In the genomic region with DNA sequence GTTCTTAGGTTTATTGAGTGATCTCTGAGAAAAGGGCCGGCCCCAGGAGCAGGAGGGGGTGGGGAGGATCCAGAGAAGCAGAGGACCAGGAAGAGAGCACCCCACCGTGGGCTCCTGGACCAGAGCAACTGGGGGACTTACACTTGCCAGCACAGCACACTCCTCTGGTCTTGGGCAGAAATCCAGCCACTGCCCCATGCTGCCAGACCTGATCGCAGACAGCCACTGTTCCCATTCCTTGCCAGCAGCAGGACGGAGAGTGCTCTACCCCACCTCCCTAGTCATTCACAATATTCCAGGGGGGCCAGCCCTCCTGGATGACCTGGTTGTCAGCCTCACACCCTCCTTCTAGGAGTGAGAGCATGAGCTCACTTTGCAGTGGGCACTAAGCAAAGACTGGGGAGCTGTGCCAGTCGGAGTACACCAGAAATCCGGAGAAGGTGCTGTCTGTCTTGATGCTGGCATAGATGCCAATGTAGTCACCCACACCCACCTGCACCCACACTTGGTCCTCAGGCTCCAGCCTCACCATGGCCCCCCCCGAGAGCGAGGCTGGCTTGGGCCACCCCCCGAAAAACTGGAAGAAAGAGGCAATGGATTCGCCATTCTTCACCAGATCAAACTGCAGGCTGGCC, we compare ENCODE assay signal across 8 cellular contexts. TPM values are rescaled to one million over a fixed set of nuclear protein-coding genes. Genes with fewer than 3 reads are reported as not detected.
DNase-seq lines count a peak whose midpoint lies in the region; ATAC-seq and TF ChIP-seq lines count a peak whose summit lies in the region.

No MANE protein-coding gene starts in this region.

- WGBS in suprapubic skin = 71% methylated on average over 7 of the region's 10 CpGs

- TF ChIP-seq CTCF in lower lobe of right lung (IDR thresholded peaks at IDR 0.05) (no peak), suprapubic skin (IDR thresholded peaks at IDR 0.05) (no peak), GM10248 (IDR thresholded peaks at IDR 0.05; ENCODE audit: control extremely low read depth, extremely low read depth, low read depth, missing control alignments) (no peak)

- CTCF ChIA-PET in GM10248 (lab: Yijun Ruan, JAX) = interaction anchor here (0.7 to 5.9 kb wide), 33 partner anchors 8 to 547 kb away, joined by 3 to 131 read pairs (median 4); partner anchors contain the start of gene USP2

- H3K36me3 ChIP-seq in lower lobe of right lung = peaks cover 13% of the 10 kb centered on the region
- peaks cover 8% of the 10 kb centered on the region for H3K36me3 ChIP-seq in suprapubic skin

- no peaks in the 10 kb centered on the region for H3K9me3 ChIP-seq in lower lobe of right lung
- no peaks in the 10 kb centered on the region for H3K9me3 ChIP-seq in suprapubic skin

- H3K27ac Mint-ChIP-seq in T-helper 2 cell treated with Interferon-gamma antibody and Interleukin-4, amounts not matched to agents 5 μg/mL and 100 μg/mL, for 36 hours = no peak overlapping the region
- no peak overlapping the region for H3K27ac Mint-ChIP-seq in central memory CD8-positive, alpha-beta T cell (ENCODE audit: low read depth)

- H3K4me1 Mint-ChIP-seq in T-helper 2 cell treated with Interferon-gamma antibody and Interleukin-4, amounts not matched to agents 5 μg/mL and 100 μg/mL, for 36 hours (ENCODE audit: low read depth) = peaks cover 30% of the 10 kb centered on the region
- peaks cover 39% of the 10 kb centered on the region for H3K4me1 Mint-ChIP-seq in central memory CD8-positive, alpha-beta T cell

- peaks cover 60% of the 10 kb centered on the region for H3K4me1 ChIP-seq in lower lobe of right lung
- H3K4me1 ChIP-seq in suprapubic skin = peaks cover 57% of the 10 kb centered on the region

- H3K4me3 ChIP-seq in lower lobe of right lung = peak overlapping the region; percentile 68
- peak overlapping the region; percentile 66 for H3K4me3 ChIP-seq in suprapubic skin

- TF ChIP-seq EP300 in suprapubic skin (IDR thresholded peaks at IDR 0.05) = no peak

- no peak for TF ChIP-seq POLR2A in suprapubic skin (IDR thresholded peaks at IDR 0.05)

- peaks cover 16% of the 10 kb centered on the region for H3K36me3 Mint-ChIP-seq in T-helper 2 cell treated with Interferon-gamma antibody and Interleukin-4, amounts not matched to agents 5 μg/mL and 100 μg/mL, for 36 hours (ENCODE audit: low read depth)
- peaks cover 14% of the 10 kb centered on the region for H3K36me3 Mint-ChIP-seq in central memory CD8-positive, alpha-beta T cell (ENCODE audit: insufficient read depth)

- H3K27ac ChIP-seq in lower lobe of right lung = peak overlapping the region; percentile 89
- H3K27ac ChIP-seq in suprapubic skin = peak overlapping the region; percentile 89

- no peaks in the 10 kb centered on the region for H3K9me3 Mint-ChIP-seq in T-helper 2 cell treated with Interferon-gamma antibody and Interleukin-4, amounts not matched to agents 5 μg/mL and 100 μg/mL, for 36 hours
- H3K9me3 Mint-ChIP-seq in central memory CD8-positive, alpha-beta T cell = no peaks in the 10 kb centered on the region

- POLR2A ChIA-PET in GM10248 (lab: Yijun Ruan, JAX) = no interaction called here

- ATAC-seq in central memory CD8-positive, alpha-beta T cell (replicated peaks; ENCODE audit: extremely low read depth, poor library complexity, severe bottlenecking) = no peak
- no peak for ATAC-seq in lower lobe of right lung
- ATAC-seq in HG02588 (IDR thresholded peaks at IDR 0.05; ENCODE audit: unreplicated experiment) = no peak

- H3K4me3 Mint-ChIP-seq in T-helper 2 cell treated with Interferon-gamma antibody and Interleukin-4, amounts not matched to agents 5 μg/mL and 100 μg/mL, for 36 hours = peak overlapping the region; percentile 50
- peak overlapping the region; percentile 16 for H3K4me3 Mint-ChIP-seq in central memory CD8-positive, alpha-beta T cell

- peaks cover 35% of the 10 kb centered on the region for H3K27me3 Mint-ChIP-seq in T-helper 2 cell treated with Interferon-gamma antibody and Interleukin-4, amounts not matched to agents 5 μg/mL and 100 μg/mL, for 36 hours (ENCODE audit: low read depth)
- peaks cover 48% of the 10 kb centered on the region for H3K27me3 Mint-ChIP-seq in central memory CD8-positive, alpha-beta T cell

- no peak for DNase-seq in T-helper 2 cell treated with Interferon-gamma antibody and Interleukin-4, amounts not matched to agents 5 μg/mL and 100 μg/mL, for 36 hours (ENCODE audit: low spot score)
- DNase-seq in T-helper 2 cell (no peak), lower lobe of right lung (peak; percentile 35), suprapubic skin (ENCODE audit: low spot score in 2 of 2) (no peak), GM10248 (ENCODE audit: extremely low spot score) (no peak), putamen (ENCODE audit: low spot score) (no peak)
- no peak for DNase-seq in central memory CD8-positive, alpha-beta T cell (ENCODE audit: low spot score in 2 of 2)

- intact Hi-C loops in lower lobe of right lung (cut with DNase I) = no loop called here

- H3K27me3 ChIP-seq in lower lobe of right lung (ENCODE audit: low read depth) = peaks cover 13% of the 10 kb centered on the region
- H3K27me3 ChIP-seq in suprapubic skin = peaks cover 14% of the 10 kb centered on the region

RNA-seq across cellular contexts. Expression of gene C1QTNF5, which starts 1.6 kb away (rescaled TPM):
- total RNA-seq in lower lobe of right lung (28.2 TPM), suprapubic skin (1 to 10 TPM; 3.7 to 9.8 (median 4.9) TPM)

RNA-seq across cellular contexts. Expression of gene RNF26, which starts 4.7 kb away (rescaled TPM):
- total RNA-seq in lower lobe of right lung (19.3 TPM), suprapubic skin (10 to 100 TPM; 13.3 to 21.4 (median 15.4) TPM)

RNA-seq across cellular contexts. Expression of gene MFRP, which starts 7.4 kb away (rescaled TPM):
- not detected for total RNA-seq in lower lobe of right lung
- under 1 TPM in 1 of 4 donors, not detected in 3; 0.11 TPM for total RNA-seq in suprapubic skin

RNA-seq across cellular contexts. Expression of gene MCAM, which starts 22.1 kb away (rescaled TPM):
- 67.1 TPM for total RNA-seq in lower lobe of right lung
- 100 to 1,000 TPM; 104 to 163 (median 124) TPM for total RNA-seq in suprapubic skin

RNA-seq across cellular contexts. Expression of gene USP2, which starts 42.4 kb away (rescaled TPM):
- total RNA-seq in lower lobe of right lung (5.1 TPM), suprapubic skin (10 to 100 TPM in 3 of 4 donors, 1 to 10 TPM in 1; 5.9 to 25.4 (median 15.2) TPM)
